Comparison of ENCODE assay signal across 31 cellular contexts in genomic region chr5:30850871-30851270, GRCh38.
"Had no signal": no experiment of that assay in that cellular context is flagged by ENCODE, and none has a peak within 500 bp of the region (broad histone marks: within the 10 kb centered on the region; RNA-seq: fewer than 3 reads in every experiment).

No MANE protein-coding gene starts in this region.

- ATAC-seq: activated CD8-positive, alpha-beta T cell treated with anti-CD3 and anti-CD28 coated beads, Interleukin-2, amount 10 ng/mL, durations not matched to agents 7 days and 5 days; activated naive CD4-positive, alpha-beta T cell treated with anti-CD3 and anti-CD28 coated beads, Interleukin-2, amount 50 U/mL, for 72 hours; Right ventricle myocardium inferior had no signal

- H3K9me3 Mint-ChIP-seq: activated CD4-positive, alpha-beta T cell treated with anti-CD3 and anti-CD28 coated beads, Interleukin-2, amount 10 ng/mL, durations not matched to agents 24 days and 14 days had no signal

- H3K9me3 ChIP-seq: adrenal gland, MG63, Peyer's patch had no signal

- H3K4me3 Mint-ChIP-seq: activated CD4-positive, alpha-beta T cell treated with anti-CD3 and anti-CD28 coated beads, Interleukin-2, amount 10 ng/mL, durations not matched to agents 24 days and 14 days; activated CD8-positive, alpha-beta T cell treated with anti-CD3 and anti-CD28 coated beads, Interleukin-2, amount 10 ng/mL, durations not matched to agents 7 days and 5 days; activated naive CD4-positive, alpha-beta T cell treated with anti-CD3 and anti-CD28 coated beads for 36 hours; activated T-cell treated with anti-CD3 and anti-CD28 coated beads, Interleukin-2, amount 50 U/mL, for 24 hours had no signal

- H3K27ac ChIP-seq: adrenal gland, cardiac muscle cell, Peyer's patch, RWPE1, WERI-Rb-1 had no signal

- H3K4me1 ChIP-seq: adrenal gland, Peyer's patch had no signal

- H3K27ac Mint-ChIP-seq: activated CD4-positive, alpha-beta T cell treated with anti-CD3 and anti-CD28 coated beads, Interleukin-2, amount 10 ng/mL, durations not matched to agents 24 days and 14 days; activated CD8-positive, alpha-beta T cell treated with anti-CD3 and anti-CD28 coated beads, Interleukin-2, amount 10 ng/mL, durations not matched to agents 7 days and 5 days; activated naive CD4-positive, alpha-beta T cell treated with anti-CD3 and anti-CD28 coated beads for 36 hours; activated naive CD4-positive, alpha-beta T cell treated with anti-CD3 and anti-CD28 coated beads, Interleukin-2, amount 50 U/mL, for 72 hours; activated T-cell treated with anti-CD3 and anti-CD28 coated beads, Interleukin-2, amount 50 U/mL, for 24 hours had no signal

- H3K27me3 Mint-ChIP-seq: activated CD4-positive, alpha-beta T cell treated with anti-CD3 and anti-CD28 coated beads, Interleukin-2, amount 10 ng/mL, durations not matched to agents 24 days and 14 days; activated T-cell treated with anti-CD3 and anti-CD28 coated beads, Interleukin-2, amount 50 U/mL, for 24 hours had no signal

- DNase-seq: activated CD4-positive, alpha-beta T cell treated with anti-CD3 and anti-CD28 coated beads, Interleukin-2, amount 10 ng/mL, durations not matched to agents 24 days and 14 days; activated CD4-positive, alpha-beta T cell treated with anti-CD3 and anti-CD28 coated beads, Interleukin-2, amount 50 U/mL, for 4 hours; activated CD8-positive, alpha-beta T cell treated with anti-CD3 and anti-CD28 coated beads, Interleukin-2, amount 10 ng/mL, durations not matched to agents 7 days and 5 days; activated gamma-delta T cell treated with Interleukin-2 at 50 U/mL for 16 hours; activated naive CD4-positive, alpha-beta T cell treated with anti-CD3 and anti-CD28 coated beads for 36 hours; activated T-cell treated with anti-CD3 and anti-CD28 coated beads, Interleukin-2, amount 50 U/mL, for 24 hours; adrenal gland; Kasumi-1; KG1; MG63; NCI-H1048; NCI-H1105 treated with DMSO at 0.1 percent for 48 hours; NCI-H1436; NCI-H1694; NCI-H1930; NCI-H2081 treated with DMSO at 0.1 percent for 48 hours; NCI-H446 treated with DMSO at 0.1 percent for 48 hours; NCI-H524; NCI-H69; NCI-H82; Peyer's patch; SIG-M5; SW 1271; T-helper 1 cell; T-helper 2 cell; T-helper 9 cell; WERI-Rb-1 had no signal

- H3K27me3 ChIP-seq: adrenal gland, cardiac muscle cell, MG63, Peyer's patch had no signal

- H3K4me1 Mint-ChIP-seq: activated CD4-positive, alpha-beta T cell treated with anti-CD3 and anti-CD28 coated beads, Interleukin-2, amount 10 ng/mL, durations not matched to agents 24 days and 14 days had no signal

- H3K36me3 ChIP-seq: adrenal gland, cardiac muscle cell, MG63, Peyer's patch, WERI-Rb-1 had no signal

- H3K4me3 ChIP-seq: adrenal gland, cardiac muscle cell, MG63, Peyer's patch had no signal
